Comparison of ENCODE assay signal across 11 cellular contexts in the genomic region with DNA sequence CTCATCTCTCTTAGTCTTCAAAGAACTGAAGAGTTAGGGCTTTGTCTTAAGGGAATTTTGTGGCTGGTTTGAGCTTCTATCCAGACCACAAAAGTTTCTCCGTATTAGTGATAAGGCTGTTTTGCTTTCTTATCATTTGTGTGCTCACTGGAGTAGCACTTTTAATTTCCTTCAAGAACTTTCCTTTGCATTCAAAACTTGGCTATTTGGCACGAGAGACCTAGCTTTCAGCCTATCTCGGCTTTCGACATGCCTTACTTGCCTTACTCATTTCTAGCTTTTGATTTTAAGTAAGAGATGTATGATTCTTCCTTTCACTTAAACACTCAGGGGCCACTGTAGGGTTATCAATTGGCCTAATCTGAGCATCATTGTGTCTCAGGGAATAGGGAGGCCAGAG. TPM values are rescaled to one million over a fixed set of nuclear protein-coding genes. Genes with fewer than 3 reads are reported as not detected.
DNase-seq lines count a peak whose midpoint lies in the region; ATAC-seq and TF ChIP-seq lines count a peak whose summit lies in the region.
"Had no signal": no experiment of that assay in that cellular context is flagged by ENCODE, and none has a peak within 500 bp of the region (broad histone marks: within the 10 kb centered on the region; RNA-seq: fewer than 3 reads in every experiment).

No MANE protein-coding gene starts in this region.

- TF ChIP-seq CTCF in tibial nerve (IDR thresholded peaks at IDR 0.05) (no peak), glutamatergic neuron (IDR thresholded peaks at IDR 0.05; ENCODE audit: partially characterized antibody, unreplicated experiment) (no peak)

- H4K20me1 ChIP-seq in BLaER1 = peaks cover 16% of the 10 kb centered on the region

- no peak for TF ChIP-seq POLR2A in tibial nerve (IDR thresholded peaks at IDR 0.05)

- no peak for TF ChIP-seq EP300 in tibial nerve (IDR thresholded peaks at IDR 0.05)

- H3K4me1 Mint-ChIP-seq in glutamatergic neuron (ENCODE audit: low read depth, unreplicated experiment) = no peaks in the 10 kb centered on the region

- no peaks in the 10 kb centered on the region for H3K27me3 ChIP-seq in BLaER1
- no peaks in the 10 kb centered on the region for H3K27me3 ChIP-seq in tibial nerve

- peaks cover 11% of the 10 kb centered on the region for H3K36me3 Mint-ChIP-seq in glutamatergic neuron (ENCODE audit: unreplicated experiment)

- H3K4me1 ChIP-seq in BLaER1 (peaks cover 31% of the 10 kb centered on the region), tibial nerve (no peaks in the 10 kb centered on the region)

- peak; percentile 90 for ATAC-seq in GM18858 (IDR thresholded peaks at IDR 0.05; ENCODE audit: unreplicated experiment)
- ATAC-seq in GM21825 (IDR thresholded peaks at IDR 0.05; ENCODE audit: unreplicated experiment) = peak; percentile 84
- peak; percentile 97 for ATAC-seq in HG03432 (IDR thresholded peaks at IDR 0.05; ENCODE audit: unreplicated experiment)

- H3K4me2 ChIP-seq in BLaER1 = peak overlapping the region; percentile 74

- 88 to 94% methylated on average over 4 of the region's 4 CpGs for WGBS in tibial nerve, 2 donors

- no peaks in the 10 kb centered on the region for H3K9me3 Mint-ChIP-seq in glutamatergic neuron (ENCODE audit: unreplicated experiment)

- no peaks in the 10 kb centered on the region for H3K27me3 Mint-ChIP-seq in glutamatergic neuron (ENCODE audit: unreplicated experiment)

- H3K4me3 ChIP-seq in BLaER1 (no peak overlapping the region; the same call in 1 of the 2 replicates), tibial nerve (no peak overlapping the region)
- H3K4me3 ChIP-seq: SK-N-MC had no signal

- H3K27ac ChIP-seq in BLaER1 (no peak overlapping the region), tibial nerve (no peak overlapping the region)
- H3K27ac ChIP-seq: C4-2B, SK-N-MC had no signal

- DNase-seq in DMS 273 treated with DMSO at 0.1 percent for 48 hours (lab: John Stamatoyannopoulos, UW) = no peak
- no peak for DNase-seq in midbrain (lab: John Stamatoyannopoulos, UW)
- no peak for DNase-seq in tibial nerve (ENCODE audit: low spot score in 2 of 2)
- DNase-seq in glutamatergic neuron = no peak
- DNase-seq: foreskin fibroblast had no signal

- no peak overlapping the region for H3K4me3 Mint-ChIP-seq in glutamatergic neuron (ENCODE audit: unreplicated experiment)

- no peak overlapping the region; the same call in 1 of the 2 replicates for H3K9ac ChIP-seq in BLaER1

- H3K9me3 ChIP-seq in BLaER1 (0 out of 2 replicates have a peak, but pooled peaks cover 5% of the 10 kb centered on the region), tibial nerve (no peaks in the 10 kb centered on the region)

- H3K36me3 ChIP-seq in BLaER1 = peaks cover 40% of the 10 kb centered on the region
- H3K36me3 ChIP-seq in tibial nerve = peaks cover 0 to 36% (median 2%) of the 10 kb centered on the region in 3 donors

- H3K27ac Mint-ChIP-seq in glutamatergic neuron (ENCODE audit: unreplicated experiment) = no peak overlapping the region

RNA-seq across cellular contexts. Expression of gene HDHD2, which starts 29.9 kb away (rescaled TPM):
- 10 to 100 TPM; 16.5 to 44.4 (median 29.6) TPM for total RNA-seq in tibial nerve
- 55.3 TPM for total RNA-seq in glutamatergic neuron (ENCODE audit: unreplicated experiment)

RNA-seq across cellular contexts. Expression of gene IER3IP1, which starts 55.7 kb away (rescaled TPM):
- total RNA-seq in tibial nerve (1 to 10 TPM; 7.5 to 8.7 (median 8.0) TPM), glutamatergic neuron (ENCODE audit: unreplicated experiment) (9.8 TPM)
